In genomic region chr2:39265315-39265714, GRCh38 we compare ENCODE assay signal across 1 cellular context.
A peak's percentile ranks its signal among the peaks of the same experiment; 100 is the strongest.
TF ChIP-seq lines count a peak whose summit lies in the region.

No MANE protein-coding gene starts in this region.

TF ChIP-seq in HEK293, 187 proteins besides CTCF, POLR2A, EP300 and RAD21 (continued from another document):
- TF ChIP-seq FEZF1 (tag by site-specific recombination; IDR thresholded peaks at IDR 0.05) (peak; percentile 60), BCL11A (tag by site-specific recombination; IDR thresholded peaks at IDR 0.05; ENCODE audit: low read depth) (no peak), ZNF416 (tag by site-specific recombination; IDR thresholded peaks at IDR 0.05) (no peak), ZNF530 (tag by site-specific recombination; IDR thresholded peaks at IDR 0.05; ENCODE audit: low read depth) (no peak), ZSCAN4 (tag by site-specific recombination; IDR thresholded peaks at IDR 0.05) (no peak), ZNF837 (tag by site-specific recombination; IDR thresholded peaks at IDR 0.05) (no peak)
